Comparison of ENCODE assay signal across 1 cellular context in the genomic region with DNA sequence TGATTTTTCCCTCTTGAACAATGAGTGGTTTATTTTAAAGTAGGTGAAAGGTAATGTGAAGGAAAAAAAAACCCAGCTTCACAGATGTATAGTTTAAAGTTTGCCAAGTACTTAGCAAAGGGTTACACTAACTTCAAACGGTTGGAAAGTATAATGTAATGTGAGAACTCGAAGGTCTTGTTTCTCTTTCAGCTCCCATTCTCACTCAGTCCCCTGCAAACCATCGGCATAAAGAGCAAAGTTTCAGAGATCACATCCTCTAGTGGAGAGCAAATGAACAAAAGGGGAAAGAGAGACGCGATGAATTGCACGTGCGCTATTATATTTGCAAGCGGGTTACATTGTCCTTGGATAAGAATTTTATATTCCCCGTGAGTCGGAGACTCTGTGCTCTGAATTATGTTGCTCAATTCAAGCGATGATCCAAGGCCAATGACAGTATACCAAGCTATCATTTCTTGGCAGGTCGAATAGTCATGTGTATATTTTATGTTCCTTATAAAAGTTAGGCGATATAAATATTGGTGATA.
A peak's percentile ranks its signal among the peaks of the same experiment; 100 is the strongest.
TF ChIP-seq lines count a peak whose summit lies in the region.

No MANE protein-coding gene starts in this region.

TF ChIP-seq in HepG2, 621 proteins besides CTCF, POLR2A, EP300 and RAD21 (continued from another document and continues in another):
- TF ChIP-seq, protein P1, sequence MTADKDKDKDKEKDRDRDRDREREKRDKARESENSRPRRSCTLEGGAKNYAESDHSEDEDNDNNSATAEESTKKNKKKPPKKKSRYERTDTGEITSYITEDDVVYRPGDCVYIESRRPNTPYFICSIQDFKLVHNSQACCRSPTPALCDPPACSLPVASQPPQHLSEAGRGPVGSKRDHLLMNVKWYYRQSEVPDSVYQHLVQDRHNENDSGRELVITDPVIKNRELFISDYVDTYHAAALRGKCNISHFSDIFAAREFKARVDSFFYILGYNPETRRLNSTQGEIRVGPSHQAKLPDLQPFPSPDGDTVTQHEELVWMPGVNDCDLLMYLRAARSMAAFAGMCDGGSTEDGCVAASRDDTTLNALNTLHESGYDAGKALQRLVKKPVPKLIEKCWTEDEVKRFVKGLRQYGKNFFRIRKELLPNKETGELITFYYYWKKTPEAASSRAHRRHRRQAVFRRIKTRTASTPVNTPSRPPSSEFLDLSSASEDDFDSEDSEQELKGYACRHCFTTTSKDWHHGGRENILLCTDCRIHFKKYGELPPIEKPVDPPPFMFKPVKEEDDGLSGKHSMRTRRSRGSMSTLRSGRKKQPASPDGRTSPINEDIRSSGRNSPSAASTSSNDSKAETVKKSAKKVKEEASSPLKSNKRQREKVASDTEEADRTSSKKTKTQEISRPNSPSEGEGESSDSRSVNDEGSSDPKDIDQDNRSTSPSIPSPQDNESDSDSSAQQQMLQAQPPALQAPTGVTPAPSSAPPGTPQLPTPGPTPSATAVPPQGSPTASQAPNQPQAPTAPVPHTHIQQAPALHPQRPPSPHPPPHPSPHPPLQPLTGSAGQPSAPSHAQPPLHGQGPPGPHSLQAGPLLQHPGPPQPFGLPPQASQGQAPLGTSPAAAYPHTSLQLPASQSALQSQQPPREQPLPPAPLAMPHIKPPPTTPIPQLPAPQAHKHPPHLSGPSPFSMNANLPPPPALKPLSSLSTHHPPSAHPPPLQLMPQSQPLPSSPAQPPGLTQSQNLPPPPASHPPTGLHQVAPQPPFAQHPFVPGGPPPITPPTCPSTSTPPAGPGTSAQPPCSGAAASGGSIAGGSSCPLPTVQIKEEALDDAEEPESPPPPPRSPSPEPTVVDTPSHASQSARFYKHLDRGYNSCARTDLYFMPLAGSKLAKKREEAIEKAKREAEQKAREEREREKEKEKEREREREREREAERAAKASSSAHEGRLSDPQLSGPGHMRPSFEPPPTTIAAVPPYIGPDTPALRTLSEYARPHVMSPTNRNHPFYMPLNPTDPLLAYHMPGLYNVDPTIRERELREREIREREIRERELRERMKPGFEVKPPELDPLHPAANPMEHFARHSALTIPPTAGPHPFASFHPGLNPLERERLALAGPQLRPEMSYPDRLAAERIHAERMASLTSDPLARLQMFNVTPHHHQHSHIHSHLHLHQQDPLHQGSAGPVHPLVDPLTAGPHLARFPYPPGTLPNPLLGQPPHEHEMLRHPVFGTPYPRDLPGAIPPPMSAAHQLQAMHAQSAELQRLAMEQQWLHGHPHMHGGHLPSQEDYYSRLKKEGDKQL (CRISPR knock-in tag; IDR thresholded peaks at IDR 0.05; ENCODE audit: low read depth): peak; percentile 44; the same call in 1 of the 2 replicates
- TF ChIP-seq ZNF672 (CRISPR knock-in tag; IDR thresholded peaks at IDR 0.05): no peak
- no peak for TF ChIP-seq SOX6 (IDR thresholded peaks at IDR 0.05)
- peak; percentile 99 for TF ChIP-seq SOX6 (CRISPR knock-in tag; IDR thresholded peaks at IDR 0.05)
- TF ChIP-seq TRIM24 (CRISPR knock-in tag; IDR thresholded peaks at IDR 0.05): no peak
- TF ChIP-seq ARNT (IDR thresholded peaks at IDR 0.05): no peak
- peak; percentile 89 for TF ChIP-seq CREM (IDR thresholded peaks at IDR 0.05)
- no peak for TF ChIP-seq CREM (CRISPR knock-in tag; IDR thresholded peaks at IDR 0.05)
- no peak for TF ChIP-seq MYC (CRISPR knock-in tag; IDR thresholded peaks at IDR 0.05; ENCODE audit: borderline replicate concordance)
- no peak for TF ChIP-seq ATAD3A (CRISPR knock-in tag; IDR thresholded peaks at IDR 0.05)
- no peak for TF ChIP-seq PAWR (CRISPR knock-in tag; IDR thresholded peaks at IDR 0.05; ENCODE audit: borderline replicate concordance)
- TF ChIP-seq, protein P2, sequence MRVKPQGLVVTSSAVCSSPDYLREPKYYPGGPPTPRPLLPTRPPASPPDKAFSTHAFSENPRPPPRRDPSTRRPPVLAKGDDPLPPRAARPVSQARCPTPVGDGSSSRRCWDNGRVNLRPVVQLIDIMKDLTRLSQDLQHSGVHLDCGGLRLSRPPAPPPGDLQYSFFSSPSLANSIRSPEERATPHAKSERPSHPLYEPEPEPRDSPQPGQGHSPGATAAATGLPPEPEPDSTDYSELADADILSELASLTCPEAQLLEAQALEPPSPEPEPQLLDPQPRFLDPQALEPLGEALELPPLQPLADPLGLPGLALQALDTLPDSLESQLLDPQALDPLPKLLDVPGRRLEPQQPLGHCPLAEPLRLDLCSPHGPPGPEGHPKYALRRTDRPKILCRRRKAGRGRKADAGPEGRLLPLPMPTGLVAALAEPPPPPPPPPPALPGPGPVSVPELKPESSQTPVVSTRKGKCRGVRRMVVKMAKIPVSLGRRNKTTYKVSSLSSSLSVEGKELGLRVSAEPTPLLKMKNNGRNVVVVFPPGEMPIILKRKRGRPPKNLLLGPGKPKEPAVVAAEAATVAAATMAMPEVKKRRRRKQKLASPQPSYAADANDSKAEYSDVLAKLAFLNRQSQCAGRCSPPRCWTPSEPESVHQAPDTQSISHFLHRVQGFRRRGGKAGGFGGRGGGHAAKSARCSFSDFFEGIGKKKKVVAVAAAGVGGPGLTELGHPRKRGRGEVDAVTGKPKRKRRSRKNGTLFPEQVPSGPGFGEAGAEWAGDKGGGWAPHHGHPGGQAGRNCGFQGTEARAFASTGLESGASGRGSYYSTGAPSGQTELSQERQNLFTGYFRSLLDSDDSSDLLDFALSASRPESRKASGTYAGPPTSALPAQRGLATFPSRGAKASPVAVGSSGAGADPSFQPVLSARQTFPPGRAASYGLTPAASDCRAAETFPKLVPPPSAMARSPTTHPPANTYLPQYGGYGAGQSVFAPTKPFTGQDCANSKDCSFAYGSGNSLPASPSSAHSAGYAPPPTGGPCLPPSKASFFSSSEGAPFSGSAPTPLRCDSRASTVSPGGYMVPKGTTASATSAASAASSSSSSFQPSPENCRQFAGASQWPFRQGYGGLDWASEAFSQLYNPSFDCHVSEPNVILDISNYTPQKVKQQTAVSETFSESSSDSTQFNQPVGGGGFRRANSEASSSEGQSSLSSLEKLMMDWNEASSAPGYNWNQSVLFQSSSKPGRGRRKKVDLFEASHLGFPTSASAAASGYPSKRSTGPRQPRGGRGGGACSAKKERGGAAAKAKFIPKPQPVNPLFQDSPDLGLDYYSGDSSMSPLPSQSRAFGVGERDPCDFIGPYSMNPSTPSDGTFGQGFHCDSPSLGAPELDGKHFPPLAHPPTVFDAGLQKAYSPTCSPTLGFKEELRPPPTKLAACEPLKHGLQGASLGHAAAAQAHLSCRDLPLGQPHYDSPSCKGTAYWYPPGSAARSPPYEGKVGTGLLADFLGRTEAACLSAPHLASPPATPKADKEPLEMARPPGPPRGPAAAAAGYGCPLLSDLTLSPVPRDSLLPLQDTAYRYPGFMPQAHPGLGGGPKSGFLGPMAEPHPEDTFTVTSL (CRISPR knock-in tag; IDR thresholded peaks at IDR 0.05; ENCODE audit: borderline replicate concordance): peak; percentile 90; the same call in 1 of the 2 replicates
- no peak for TF ChIP-seq ZNF17 (CRISPR knock-in tag; IDR thresholded peaks at IDR 0.05)
- no peak for TF ChIP-seq EZH2 (conservative IDR thresholded peaks at IDR 0.05; ENCODE audit: low read depth, low read length)
- no peak for TF ChIP-seq NCOA5 (CRISPR knock-in tag; IDR thresholded peaks at IDR 0.05)
- TF ChIP-seq AGO2 (optimal IDR thresholded peaks at IDR 0.05; ENCODE audit: low read depth, low read length): no peak
- TF ChIP-seq, protein P3, sequence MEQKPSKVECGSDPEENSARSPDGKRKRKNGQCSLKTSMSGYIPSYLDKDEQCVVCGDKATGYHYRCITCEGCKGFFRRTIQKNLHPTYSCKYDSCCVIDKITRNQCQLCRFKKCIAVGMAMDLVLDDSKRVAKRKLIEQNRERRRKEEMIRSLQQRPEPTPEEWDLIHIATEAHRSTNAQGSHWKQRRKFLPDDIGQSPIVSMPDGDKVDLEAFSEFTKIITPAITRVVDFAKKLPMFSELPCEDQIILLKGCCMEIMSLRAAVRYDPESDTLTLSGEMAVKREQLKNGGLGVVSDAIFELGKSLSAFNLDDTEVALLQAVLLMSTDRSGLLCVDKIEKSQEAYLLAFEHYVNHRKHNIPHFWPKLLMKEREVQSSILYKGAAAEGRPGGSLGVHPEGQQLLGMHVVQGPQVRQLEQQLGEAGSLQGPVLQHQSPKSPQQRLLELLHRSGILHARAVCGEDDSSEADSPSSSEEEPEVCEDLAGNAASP (CRISPR knock-in tag; IDR thresholded peaks at IDR 0.05; ENCODE audit: borderline replicate concordance): peak; percentile 70
- no peak for TF ChIP-seq POGZ (CRISPR knock-in tag; IDR thresholded peaks at IDR 0.05)
- TF ChIP-seq MBNL3 (CRISPR knock-in tag; conservative IDR thresholded peaks at IDR 0.05): no peak
- peak; percentile 70 for TF ChIP-seq ELF3 (CRISPR knock-in tag; IDR thresholded peaks at IDR 0.05)
- no peak for TF ChIP-seq RAD51 (IDR thresholded peaks at IDR 0.05; ENCODE audit: borderline replicate concordance)
- peak; percentile 73 for TF ChIP-seq NR2F6 (IDR thresholded peaks at IDR 0.05)
- peak; percentile 49; the same call in 1 of the 2 replicates for TF ChIP-seq NR2F6 (CRISPR knock-in tag; IDR thresholded peaks at IDR 0.05)
- TF ChIP-seq ZNF12 (CRISPR knock-in tag; IDR thresholded peaks at IDR 0.05): peak; percentile 68; the same call in 1 of the 2 replicates
- TF ChIP-seq, protein P4, sequence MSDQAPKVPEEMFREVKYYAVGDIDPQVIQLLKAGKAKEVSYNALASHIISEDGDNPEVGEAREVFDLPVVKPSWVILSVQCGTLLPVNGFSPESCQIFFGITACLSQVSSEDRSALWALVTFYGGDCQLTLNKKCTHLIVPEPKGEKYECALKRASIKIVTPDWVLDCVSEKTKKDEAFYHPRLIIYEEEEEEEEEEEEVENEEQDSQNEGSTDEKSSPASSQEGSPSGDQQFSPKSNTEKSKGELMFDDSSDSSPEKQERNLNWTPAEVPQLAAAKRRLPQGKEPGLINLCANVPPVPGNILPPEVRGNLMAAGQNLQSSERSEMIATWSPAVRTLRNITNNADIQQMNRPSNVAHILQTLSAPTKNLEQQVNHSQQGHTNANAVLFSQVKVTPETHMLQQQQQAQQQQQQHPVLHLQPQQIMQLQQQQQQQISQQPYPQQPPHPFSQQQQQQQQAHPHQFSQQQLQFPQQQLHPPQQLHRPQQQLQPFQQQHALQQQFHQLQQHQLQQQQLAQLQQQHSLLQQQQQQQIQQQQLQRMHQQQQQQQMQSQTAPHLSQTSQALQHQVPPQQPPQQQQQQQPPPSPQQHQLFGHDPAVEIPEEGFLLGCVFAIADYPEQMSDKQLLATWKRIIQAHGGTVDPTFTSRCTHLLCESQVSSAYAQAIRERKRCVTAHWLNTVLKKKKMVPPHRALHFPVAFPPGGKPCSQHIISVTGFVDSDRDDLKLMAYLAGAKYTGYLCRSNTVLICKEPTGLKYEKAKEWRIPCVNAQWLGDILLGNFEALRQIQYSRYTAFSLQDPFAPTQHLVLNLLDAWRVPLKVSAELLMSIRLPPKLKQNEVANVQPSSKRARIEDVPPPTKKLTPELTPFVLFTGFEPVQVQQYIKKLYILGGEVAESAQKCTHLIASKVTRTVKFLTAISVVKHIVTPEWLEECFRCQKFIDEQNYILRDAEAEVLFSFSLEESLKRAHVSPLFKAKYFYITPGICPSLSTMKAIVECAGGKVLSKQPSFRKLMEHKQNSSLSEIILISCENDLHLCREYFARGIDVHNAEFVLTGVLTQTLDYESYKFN (CRISPR knock-in tag; conservative IDR thresholded peaks at IDR 0.05): peak; percentile 98
- TF ChIP-seq, protein P5, sequence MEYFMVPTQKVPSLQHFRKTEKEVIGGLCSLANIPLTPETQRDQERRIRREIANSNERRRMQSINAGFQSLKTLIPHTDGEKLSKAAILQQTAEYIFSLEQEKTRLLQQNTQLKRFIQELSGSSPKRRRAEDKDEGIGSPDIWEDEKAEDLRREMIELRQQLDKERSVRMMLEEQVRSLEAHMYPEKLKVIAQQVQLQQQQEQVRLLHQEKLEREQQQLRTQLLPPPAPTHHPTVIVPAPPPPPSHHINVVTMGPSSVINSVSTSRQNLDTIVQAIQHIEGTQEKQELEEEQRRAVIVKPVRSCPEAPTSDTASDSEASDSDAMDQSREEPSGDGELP (IDR thresholded peaks at IDR 0.05; ENCODE audit: borderline replicate concordance, low read depth): peak; percentile 53; the same call in 1 of the 2 replicates
- TF ChIP-seq ISL2 (CRISPR knock-in tag; IDR thresholded peaks at IDR 0.05): peak; percentile 97
- TF ChIP-seq, protein P6, sequence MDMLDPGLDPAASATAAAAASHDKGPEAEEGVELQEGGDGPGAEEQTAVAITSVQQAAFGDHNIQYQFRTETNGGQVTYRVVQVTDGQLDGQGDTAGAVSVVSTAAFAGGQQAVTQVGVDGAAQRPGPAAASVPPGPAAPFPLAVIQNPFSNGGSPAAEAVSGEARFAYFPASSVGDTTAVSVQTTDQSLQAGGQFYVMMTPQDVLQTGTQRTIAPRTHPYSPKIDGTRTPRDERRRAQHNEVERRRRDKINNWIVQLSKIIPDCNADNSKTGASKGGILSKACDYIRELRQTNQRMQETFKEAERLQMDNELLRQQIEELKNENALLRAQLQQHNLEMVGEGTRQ (IDR thresholded peaks at IDR 0.05; ENCODE audit: low read depth, low read length): no peak
- TF ChIP-seq, protein P6 (CRISPR knock-in tag; IDR thresholded peaks at IDR 0.05; ENCODE audit: borderline replicate concordance): no peak
- TF ChIP-seq CCDC6 (CRISPR knock-in tag; IDR thresholded peaks at IDR 0.05): 0 out of 2 replicates have a peak, but pooled peaks have one; percentile 35
- no peak for TF ChIP-seq NR1H2 (CRISPR knock-in tag; IDR thresholded peaks at IDR 0.05; ENCODE audit: borderline replicate concordance, low read depth)
- 0 out of 2 replicates have a peak, but pooled peaks have one; percentile 44 for TF ChIP-seq ZNF670 (CRISPR knock-in tag; IDR thresholded peaks at IDR 0.05; ENCODE audit: borderline replicate concordance)
- no peak for TF ChIP-seq SP5 (CRISPR knock-in tag; IDR thresholded peaks at IDR 0.05; ENCODE audit: borderline replicate concordance, low read depth)
- no peak for TF ChIP-seq EEA1 (CRISPR knock-in tag; IDR thresholded peaks at IDR 0.05; ENCODE audit: borderline replicate concordance)
- TF ChIP-seq PCBP2 (optimal IDR thresholded peaks at IDR 0.05; ENCODE audit: low read depth, low read length, poor library complexity, severe bottlenecking): no peak
- TF ChIP-seq, protein P7, sequence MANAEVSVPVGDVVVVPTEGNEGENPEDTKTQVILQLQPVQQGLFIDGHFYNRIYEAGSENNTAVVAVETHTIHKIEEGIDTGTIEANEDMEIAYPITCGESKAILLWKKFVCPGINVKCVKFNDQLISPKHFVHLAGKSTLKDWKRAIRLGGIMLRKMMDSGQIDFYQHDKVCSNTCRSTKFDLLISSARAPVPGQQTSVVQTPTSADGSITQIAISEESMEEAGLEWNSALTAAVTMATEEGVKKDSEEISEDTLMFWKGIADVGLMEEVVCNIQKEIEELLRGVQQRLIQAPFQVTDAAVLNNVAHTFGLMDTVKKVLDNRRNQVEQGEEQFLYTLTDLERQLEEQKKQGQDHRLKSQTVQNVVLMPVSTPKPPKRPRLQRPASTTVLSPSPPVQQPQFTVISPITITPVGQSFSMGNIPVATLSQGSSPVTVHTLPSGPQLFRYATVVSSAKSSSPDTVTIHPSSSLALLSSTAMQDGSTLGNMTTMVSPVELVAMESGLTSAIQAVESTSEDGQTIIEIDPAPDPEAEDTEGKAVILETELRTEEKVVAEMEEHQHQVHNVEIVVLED (CRISPR knock-in tag; IDR thresholded peaks at IDR 0.05; ENCODE audit: borderline replicate concordance): peak; percentile 26; the same call in 1 of the 2 replicates
- no peak for TF ChIP-seq ZFP36L1 (CRISPR knock-in tag; IDR thresholded peaks at IDR 0.05)
- peak; percentile 83 for TF ChIP-seq RBAK (CRISPR knock-in tag; IDR thresholded peaks at IDR 0.05)
- TF ChIP-seq NONO (IDR thresholded peaks at IDR 0.05): no peak
- TF ChIP-seq NONO (CRISPR knock-in tag; conservative IDR thresholded peaks at IDR 0.05): peak; percentile 46; the same call in 1 of the 2 replicates
